31 cellular contexts compared by ENCODE assay signal in genomic region chr6:148249160-148249559, GRCh38.
"Had no signal": no experiment of that assay in that cellular context is flagged by ENCODE, and none has a peak within 500 bp of the region (broad histone marks: within the 10 kb centered on the region; RNA-seq: fewer than 3 reads in every experiment).

No MANE protein-coding gene starts in this region.

- H3K4me2 ChIP-seq: neural progenitor cell, smooth muscle cell had no signal

- ATAC-seq: activated CD4-positive, alpha-beta T cell treated with anti-CD3 and anti-CD28 coated beads for 36 hours; effector memory CD8-positive, alpha-beta T cell; left colon; naive thymus-derived CD4-positive, alpha-beta T cell; stimulated activated naive B cell treated with anti-CD40 and anti-IgM and Interleukin-4, amounts not matched to agents 10 μg/mL and 1 μg/mL and 100 μg/mL, for 72 hours had no signal

- H3K9me3 Mint-ChIP-seq: activated naive CD4-positive, alpha-beta T cell treated with anti-CD3 and anti-CD28 coated beads, Interleukin-2, amount 10 ng/mL, durations not matched to agents 7 days and 5 days; activated naive CD8-positive, alpha-beta T cell treated with anti-CD3 and anti-CD28 coated beads, Interleukin-2, amount 10 ng/mL, durations not matched to agents 7 days and 5 days; effector memory CD8-positive, alpha-beta T cell; naive thymus-derived CD4-positive, alpha-beta T cell; neural progenitor cell; stimulated activated naive B cell treated with anti-CD40 and anti-IgM and Interleukin-4, amounts not matched to agents 10 μg/mL and 1 μg/mL and 100 μg/mL, for 72 hours; T-helper 2 cell treated with Interferon-gamma antibody and Interleukin-4, amounts not matched to agents 5 μg/mL and 100 μg/mL, for 36 hours had no signal

- H3K36me3 Mint-ChIP-seq: activated naive CD4-positive, alpha-beta T cell treated with anti-CD3 and anti-CD28 coated beads, Interleukin-2, amount 10 ng/mL, durations not matched to agents 7 days and 5 days; activated naive CD8-positive, alpha-beta T cell treated with anti-CD3 and anti-CD28 coated beads, Interleukin-2, amount 10 ng/mL, durations not matched to agents 7 days and 5 days; immature natural killer cell; naive thymus-derived CD4-positive, alpha-beta T cell; stimulated activated naive B cell treated with anti-CD40 and anti-IgM and Interleukin-4, amounts not matched to agents 10 μg/mL and 1 μg/mL and 100 μg/mL, for 72 hours had no signal

- H2AFZ ChIP-seq: neural progenitor cell had no signal

- H3K4me1 Mint-ChIP-seq: activated CD4-positive, alpha-beta T cell treated with anti-CD3 and anti-CD28 coated beads for 36 hours; activated naive CD4-positive, alpha-beta T cell treated with anti-CD3 and anti-CD28 coated beads, Interleukin-2, amount 10 ng/mL, durations not matched to agents 7 days and 5 days; activated naive CD8-positive, alpha-beta T cell treated with anti-CD3 and anti-CD28 coated beads, Interleukin-2, amount 10 ng/mL, durations not matched to agents 7 days and 5 days; immature natural killer cell; naive thymus-derived CD4-positive, alpha-beta T cell; stimulated activated naive B cell treated with anti-CD40 and anti-IgM and Interleukin-4, amounts not matched to agents 10 μg/mL and 1 μg/mL and 100 μg/mL, for 72 hours had no signal

- H3K4me3 ChIP-seq: ascending aorta, neural progenitor cell, right atrium auricular region, smooth muscle cell, stomach, suprapubic skin, tibial nerve had no signal

- H3K27me3 ChIP-seq: ascending aorta, neural progenitor cell, right atrium auricular region, stomach, suprapubic skin, tibial nerve had no signal

- H3K4me3 Mint-ChIP-seq: activated CD4-positive, alpha-beta T cell treated with anti-CD3 and anti-CD28 coated beads for 36 hours; activated naive CD4-positive, alpha-beta T cell treated with anti-CD3 and anti-CD28 coated beads, Interleukin-2, amount 10 ng/mL, durations not matched to agents 7 days and 5 days; activated naive CD8-positive, alpha-beta T cell treated with anti-CD3 and anti-CD28 coated beads, Interleukin-2, amount 10 ng/mL, durations not matched to agents 7 days and 5 days; effector memory CD8-positive, alpha-beta T cell; immature natural killer cell; naive thymus-derived CD4-positive, alpha-beta T cell; neural progenitor cell; stimulated activated naive B cell treated with anti-CD40 and anti-IgM and Interleukin-4, amounts not matched to agents 10 μg/mL and 1 μg/mL and 100 μg/mL, for 72 hours; T-helper 2 cell treated with Interferon-gamma antibody and Interleukin-4, amounts not matched to agents 5 μg/mL and 100 μg/mL, for 36 hours had no signal

- H3K36me3 ChIP-seq: ascending aorta, neural progenitor cell, right atrium auricular region, stomach, suprapubic skin, tibial nerve had no signal

- H3K27ac ChIP-seq: ascending aorta, neural progenitor cell, right atrium auricular region, stomach, suprapubic skin, tibial nerve had no signal

- H3K27ac Mint-ChIP-seq: activated CD4-positive, alpha-beta T cell treated with anti-CD3 and anti-CD28 coated beads for 36 hours; activated naive CD4-positive, alpha-beta T cell treated with anti-CD3 and anti-CD28 coated beads, Interleukin-2, amount 10 ng/mL, durations not matched to agents 7 days and 5 days; activated naive CD8-positive, alpha-beta T cell treated with anti-CD3 and anti-CD28 coated beads, Interleukin-2, amount 10 ng/mL, durations not matched to agents 7 days and 5 days; effector memory CD8-positive, alpha-beta T cell; immature natural killer cell; naive thymus-derived CD4-positive, alpha-beta T cell; neural progenitor cell; stimulated activated naive B cell treated with anti-CD40 and anti-IgM and Interleukin-4, amounts not matched to agents 10 μg/mL and 1 μg/mL and 100 μg/mL, for 72 hours; T-helper 2 cell treated with Interferon-gamma antibody and Interleukin-4, amounts not matched to agents 5 μg/mL and 100 μg/mL, for 36 hours had no signal

- H3K9ac ChIP-seq: neural progenitor cell had no signal

- H3K9me3 ChIP-seq: ascending aorta, right atrium auricular region, stomach, suprapubic skin, tibial nerve had no signal

- DNase-seq: activated CD4-positive, alpha-beta T cell treated with anti-CD3 and anti-CD28 coated beads for 36 hours; activated CD4-positive, alpha-beta T cell treated with anti-CD3 and anti-CD28 coated beads, Interleukin-2, amount 50 U/mL, for 48 hours; activated CD4-positive, CD25-positive, alpha-beta regulatory T cell; activated CD8-positive, alpha-beta memory T cell treated with anti-CD3 and anti-CD28 coated beads, Interleukin-2, amount 50 U/mL, for 4 hours; activated gamma-delta T cell; activated naive CD4-positive, alpha-beta T cell treated with anti-CD3 and anti-CD28 coated beads, Interleukin-2, amount 10 ng/mL, durations not matched to agents 7 days and 5 days; activated naive CD8-positive, alpha-beta T cell treated with anti-CD3 and anti-CD28 coated beads, Interleukin-2, amount 10 ng/mL, durations not matched to agents 7 days and 5 days; activated T-cell treated with anti-CD3 and anti-CD28 coated beads, Interleukin-2, amount 50 U/mL, for 1 hour; cortex of kidney; effector memory CD8-positive, alpha-beta T cell; erythroblast; hypothalamus; immature natural killer cell; kidney; left colon; midbrain; naive thymus-derived CD4-positive, alpha-beta T cell; occipital lobe; stimulated activated CD4-positive, alpha-beta T cell treated with anti-CD3 and anti-CD28 coated beads, Interleukin-1b, Interleukin-23, amount 100 ng/mL, for 48 hours; stimulated activated CD4-positive, alpha-beta T cell treated with anti-CD3 and anti-CD28 coated beads, Interleukin-4, amount 100 ng/mL, for 4 hours; stimulated activated CD8-positive, alpha-beta memory T cell treated with anti-CD3 and anti-CD28 coated beads, Interleukin-4, amount 100 ng/mL, for 48 hours; stimulated activated naive B cell treated with anti-CD40 and anti-IgM and Interleukin-4, amounts not matched to agents 10 μg/mL and 1 μg/mL and 100 μg/mL, for 72 hours; stomach; T-helper 1 cell had no signal

- H3K4me1 ChIP-seq: neural progenitor cell, stomach had no signal
